Comparison of ENCODE assay signal across 8 cellular contexts in genomic region chr7:74290999-74291441, GRCh38. TPM values are rescaled to one million over a fixed set of nuclear protein-coding genes. Genes with fewer than 3 reads are reported as not detected.
DNase-seq lines count a peak whose midpoint lies in the region; ATAC-seq, FAIRE-seq and TF ChIP-seq lines count a peak whose summit lies in the region.

No MANE protein-coding gene starts in this region.

- H3K27me3 Mint-ChIP-seq in astrocyte (ENCODE audit: low read depth, unreplicated experiment): no peaks in the 10 kb centered on the region

- no peaks in the 10 kb centered on the region for H3K9me3 Mint-ChIP-seq in astrocyte (ENCODE audit: unreplicated experiment)

- H3K36me3 ChIP-seq in astrocyte (ENCODE audit: insufficient read depth, low read length) (no peaks in the 10 kb centered on the region), lower lobe of right lung (no peaks in the 10 kb centered on the region)

- H3K4me2 ChIP-seq in astrocyte (ENCODE audit: low read length): peak overlapping the region; percentile 98

- H3K4me1 ChIP-seq in astrocyte (ENCODE audit: insufficient read depth, low read length) (peaks cover 20% of the 10 kb centered on the region), lower lobe of right lung (peaks cover 28% of the 10 kb centered on the region)

- no peak for FAIRE-seq in astrocyte (lab: Jason Lieb, UNC)

- TF ChIP-seq CTCF in AG04449 (IDR thresholded peaks at IDR 0.05; ENCODE audit: insufficient read depth, low read length, missing control alignments) (no peak), GM12875 (IDR thresholded peaks at IDR 0.05; ENCODE audit: borderline replicate concordance, insufficient read depth, low read depth, low read length) (no peak), astrocyte (IDR thresholded peaks at IDR 0.05; ENCODE audit: insufficient read depth, low read depth, low read length) (no peak), lower lobe of right lung (IDR thresholded peaks at IDR 0.05) (no peak)

- peaks cover 63% of the 10 kb centered on the region for H4K20me1 ChIP-seq in astrocyte (ENCODE audit: insufficient read depth, low read length)

- H3K4me3 ChIP-seq in AG04449 (ENCODE audit: low read depth, low read length) (peak overlapping the region; percentile 81), GM12875 (ENCODE audit: low read depth, low read length) (peak overlapping the region; percentile 91), astrocyte (ENCODE audit: insufficient read depth, low read depth, low read length) (peak overlapping the region; percentile 85), lower lobe of right lung (peak overlapping the region; percentile 72)

- H3K27ac Mint-ChIP-seq in astrocyte (ENCODE audit: unreplicated experiment): no peak overlapping the region

- H3K27me3 ChIP-seq in astrocyte (ENCODE audit: insufficient read depth, low read length): no peaks in the 10 kb centered on the region
- no peaks in the 10 kb centered on the region for H3K27me3 ChIP-seq in lower lobe of right lung (ENCODE audit: low read depth)

- peak overlapping the region; percentile 87 for H3K4me3 Mint-ChIP-seq in astrocyte (ENCODE audit: unreplicated experiment)

- H3K9me3 ChIP-seq in astrocyte (ENCODE audit: insufficient read depth, low read depth, low read length): no peaks in the 10 kb centered on the region
- no peaks in the 10 kb centered on the region for H3K9me3 ChIP-seq in lower lobe of right lung

- no peak overlapping the region for H3K27ac ChIP-seq in astrocyte (ENCODE audit: low read depth, low read length)
- no peak overlapping the region for H3K27ac ChIP-seq in lower lobe of right lung

- DNase-seq in AG04449 (ENCODE audit: low read depth, low spot score): no peak
- no peak for DNase-seq in astrocyte (ENCODE audit: low read depth)
- DNase-seq in lower lobe of right lung: no peak
- no peak for DNase-seq in Ammon's horn (ENCODE audit: low spot score)
- DNase-seq in activated CD4-positive, alpha-beta T cell treated with anti-CD3 and anti-CD28 coated beads for 4 hours: no peak

- H3K9ac ChIP-seq in astrocyte (ENCODE audit: low read length): peak overlapping the region; percentile 92

- ATAC-seq in lower lobe of right lung (no peak), HG02763 (IDR thresholded peaks at IDR 0.05; ENCODE audit: unreplicated experiment) (no peak), GM21717 (IDR thresholded peaks at IDR 0.05; ENCODE audit: unreplicated experiment) (no peak)

- intact Hi-C loops in lower lobe of right lung (cut with DNase I): no loop called here

- no peak overlapping the region for H2AFZ ChIP-seq in astrocyte (ENCODE audit: low read depth, low read length)

- H3K79me2 ChIP-seq in astrocyte (ENCODE audit: insufficient read depth, low read length): peaks cover 64% of the 10 kb centered on the region

- peaks cover 6% of the 10 kb centered on the region for H3K4me1 Mint-ChIP-seq in astrocyte (ENCODE audit: low read depth, unreplicated experiment)

- POLR2A ChIA-PET in AG04449 (lab: Yijun Ruan, JAX): no interaction called here

- CTCF ChIA-PET in AG04449 (lab: Yijun Ruan, JAX): interaction anchor here (0.9 to 3.2 kb wide), 5 partner anchors 9 to 110 kb away, joined by 3 to 17 read pairs (median 3); no protein-coding TSS in a partner anchor

- peaks cover 3% of the 10 kb centered on the region for H3K36me3 Mint-ChIP-seq in astrocyte (ENCODE audit: low read depth, unreplicated experiment)

RNA-seq across cellular contexts. Expression of gene CLIP2, which starts 1.8 kb away (rescaled TPM):
- 31.4 and 35.4 TPM in 2 replicates for total RNA-seq in astrocyte
- total RNA-seq in lower lobe of right lung: 24.1 TPM

RNA-seq across cellular contexts. Expression of gene RFC2, which starts 36.8 kb away (rescaled TPM):
- total RNA-seq in astrocyte (10.3 and 12.3 TPM in 2 replicates), lower lobe of right lung (18.5 TPM)
